In genomic region chr1:164560076-164560475, GRCh38 we compare ENCODE assay signal across 8 cellular contexts.
DNase-seq lines count a peak whose midpoint lies in the region; TF ChIP-seq lines count a peak whose summit lies in the region.

No MANE protein-coding gene starts in this region.

- H3K9ac ChIP-seq in HUES48 (ENCODE audit: low read depth, low read length): peak overlapping the region; percentile 86
- peak overlapping the region; percentile 91 for H3K9ac ChIP-seq in muscle layer of colon (ENCODE audit: low read length)

- no peak for TF ChIP-seq CTCF in choroid plexus epithelial cell (conservative IDR thresholded peaks at IDR 0.05; ENCODE audit: low read depth, low read length)

- H3K9me3 ChIP-seq in HUES48 (ENCODE audit: control insufficient read depth, insufficient read depth, low read length) (no peaks in the 10 kb centered on the region), muscle layer of colon (ENCODE audit: low read length) (no peaks in the 10 kb centered on the region)

- H3K79me2 ChIP-seq in ACC112 (ENCODE audit: control insufficient read depth, insufficient read depth, low read length, unreplicated experiment): peaks cover 38% of the 10 kb centered on the region

- H3K27me3 ChIP-seq in ACC112 (ENCODE audit: insufficient read depth, low read length): no peaks in the 10 kb centered on the region
- no peaks in the 10 kb centered on the region for H3K27me3 ChIP-seq in HUES48 (ENCODE audit: control insufficient read depth, insufficient read depth, low read length)
- H3K27me3 ChIP-seq in muscle layer of colon (ENCODE audit: control insufficient read depth in 1 of 2, insufficient read depth in 2 of 2, low read length in 2 of 2): no peaks in the 10 kb centered on the region

- H3K4me1 ChIP-seq in ACC112 (ENCODE audit: control insufficient read depth, insufficient read depth, low read length, unreplicated experiment) (peaks cover 4% of the 10 kb centered on the region), HUES48 (ENCODE audit: control insufficient read depth, insufficient read depth, low read length) (peaks cover 50% of the 10 kb centered on the region), muscle layer of colon (ENCODE audit: insufficient read depth, low read length) (no peaks in the 10 kb centered on the region)

- H2AFZ ChIP-seq in ACC112 (ENCODE audit: low read length, unreplicated experiment): peak overlapping the region; percentile 97

- H3K36me3 ChIP-seq in ACC112 (ENCODE audit: insufficient read depth, low read length) (no peaks in the 10 kb centered on the region), HUES48 (ENCODE audit: control insufficient read depth, insufficient read depth, low read length) (peaks cover 16% of the 10 kb centered on the region), muscle layer of colon (ENCODE audit: insufficient read depth, low read length) (no peaks in the 10 kb centered on the region)

- DNase-seq in choroid plexus epithelial cell (ENCODE audit: low read depth): peak; percentile 38
- no peak for DNase-seq in NCI-H2196 treated with DMSO at 0.1 percent for 48 hours (lab: John Stamatoyannopoulos, UW; ENCODE audit: unreplicated experiment)
- DNase-seq in NCI-H2171 treated with DMSO at 0.1 percent for 48 hours (lab: John Stamatoyannopoulos, UW): no peak
- DNase-seq in T1000 (lab: John Stamatoyannopoulos, UW): no peak
- no peak for DNase-seq in islet precursor cell

- H3K4me3 ChIP-seq in ACC112 (ENCODE audit: low read depth, low read length) (peak overlapping the region; percentile 89), HUES48 (ENCODE audit: low read depth, low read length) (peak overlapping the region; percentile 100), choroid plexus epithelial cell (ENCODE audit: low read depth, low read length) (peak overlapping the region; percentile 63), muscle layer of colon (ENCODE audit: low read depth in 1 of 2, low read length in 2 of 2) (peak overlapping the region; percentile 84 to 90)

- H3K27ac ChIP-seq in ACC112 (ENCODE audit: low read depth, low read length): peak overlapping the region; percentile 45
- H3K27ac ChIP-seq in HUES48 (ENCODE audit: low read depth, low read length): peak overlapping the region; percentile 94
- H3K27ac ChIP-seq in muscle layer of colon (ENCODE audit: low read depth, low read length): peak overlapping the region; percentile 89
